In genomic region chr16:88939814-88940195, GRCh38 we compare ENCODE assay signal across 12 cellular contexts. TPM values are rescaled to one million over a fixed set of nuclear protein-coding genes. Genes with fewer than 3 reads are reported as not detected.
DNase-seq lines count a peak whose midpoint lies in the region; ATAC-seq, FAIRE-seq and TF ChIP-seq lines count a peak whose summit lies in the region.
"Had no signal": no experiment of that assay in that cellular context is flagged by ENCODE, and none has a peak within 500 bp of the region (broad histone marks: within the 10 kb centered on the region; RNA-seq: fewer than 3 reads in every experiment).

No MANE protein-coding gene starts in this region.

- H2BK15ac ChIP-seq in H1 (ENCODE audit: low read length): no peak overlapping the region

- intact Hi-C loops in upper lobe of right lung (cut with DNase I): loop anchor here (10.0 kb wide), 1 partner anchor 275 kb away; the partner anchor contains the start of gene ZNF778

- no peak overlapping the region for H3K56ac ChIP-seq in H1 (replicated peaks; ENCODE audit: insufficient read length, low read depth, low read length)

- no peak for DNase-seq in activated naive CD4-positive, alpha-beta T cell treated with anti-CD3 and anti-CD28 coated beads, Interleukin-2, amount 50 U/mL, for 16 hours
- peak in 1 of 2 experiments; percentile 56 for DNase-seq in H1 (ENCODE audit: low read depth in 1 of 2, low spot score in 2 of 2)
- DNase-seq in upper lobe of right lung: no peak
- no peak for DNase-seq in HT-29 (ENCODE audit: low spot score)
- DNase-seq in stimulated activated CD4-positive, alpha-beta T cell treated with anti-CD3 and anti-CD28 coated beads, Interleukin-4, amount 100 ng/mL, for 4 hours: no peak
- no peak for DNase-seq in mesenteric fat pad (ENCODE audit: low spot score)
- DNase-seq: activated CD4-positive, CD25-positive, alpha-beta regulatory T cell; activated naive CD4-positive, alpha-beta T cell treated with anti-CD3 and anti-CD28 coated beads, Interleukin-2, amount 10 ng/mL, durations not matched to agents 7 days and 5 days; NK-92 treated with Interleukin-12 subunit alpha and Interleukin-12 subunit beta, amount 100 ng/mL, for 24 hours had no signal

- H3K36me3 ChIP-seq in H1 (ENCODE audit: control insufficient read depth in 2 of 4, insufficient read depth in 4 of 4, low read length in 3 of 4) (peaks cover 0 to 6% (median 0%) of the 10 kb centered on the region in 4 experiments; a peak in 1 of 8 replicates), upper lobe of right lung (no peaks in the 10 kb centered on the region)

- H3K27ac ChIP-seq in H1 (ENCODE audit: low read depth, low read length): no peak overlapping the region
- H3K27ac ChIP-seq in upper lobe of right lung: peak overlapping the region; percentile 78

- no peak overlapping the region for H3K27ac Mint-ChIP-seq in activated naive CD4-positive, alpha-beta T cell treated with anti-CD3 and anti-CD28 coated beads, Interleukin-2, amount 50 U/mL, for 24 hours
- no peak overlapping the region for H3K27ac Mint-ChIP-seq in nephron
- H3K27ac Mint-ChIP-seq: activated naive CD4-positive, alpha-beta T cell treated with anti-CD3 and anti-CD28 coated beads, Interleukin-2, amount 10 ng/mL, durations not matched to agents 7 days and 5 days had no signal

- H3K14ac ChIP-seq in H1 (ENCODE audit: insufficient read length): no peak overlapping the region

- 60% methylated on average over 19 of the region's 23 CpGs; no CpG with 5 or more reads in 1 of the 2 experiments for WGBS in H1 (ENCODE audit: extremely low coverage in 1 of 2, insufficient coverage in 1 of 2, insufficient read length in 1 of 2, insufficient replicate concordance in 2 of 2, low coverage in 1 of 2, low lambda C conversion rate in 2 of 2, missing lambda C conversion rate in 1 of 2), 2 experiments

- H4K8ac ChIP-seq in H1 (ENCODE audit: extremely low read depth, insufficient read depth, low read length): no peak overlapping the region; the same call in 1 of the 2 replicates

- H3K27me3 ChIP-seq in H1 (replicated peaks in 1 of 4; ENCODE audit: control insufficient read depth in 3 of 4, extremely low read depth in 1 of 4, insufficient read depth in 3 of 4, low read length in 3 of 4) (peaks cover 14 to 29% (median 28%) of the 10 kb centered on the region in 4 experiments; a peak in 6 of 7 replicates), upper lobe of right lung (peaks cover 14% of the 10 kb centered on the region)

- H3K4ac ChIP-seq in H1 (replicated peaks; ENCODE audit: insufficient read length, low read depth, low read length): no peak overlapping the region

- H3K9me3 ChIP-seq in H1 (ENCODE audit: insufficient read depth in 2 of 2, low read depth in 1 of 2, low read length in 1 of 2): no peaks in the 10 kb centered on the region
- H3K9me3 ChIP-seq in upper lobe of right lung: no peaks in the 10 kb centered on the region

- no peak overlapping the region for H2AK5ac ChIP-seq in H1 (ENCODE audit: low read depth, low read length)

- TF ChIP-seq POLR2A in H1 (IDR thresholded peaks at IDR 0.05; ENCODE audit: control extremely low read depth in 1 of 2, low read depth in 2 of 2, low read length in 2 of 2): no peak

- H3K79me2 ChIP-seq in H1 (ENCODE audit: control insufficient read depth in 1 of 2, insufficient read depth in 2 of 2, low read length in 2 of 2): no peaks in the 10 kb centered on the region

- H3K18ac ChIP-seq in H1 (ENCODE audit: extremely low read depth, low read length): no peak overlapping the region

- no peak overlapping the region for H2BK5ac ChIP-seq in H1 (ENCODE audit: low read depth, low read length)

- peaks cover 8% of the 10 kb centered on the region; the same call in 1 of the 2 replicates for H3K23me2 ChIP-seq in H1 (ENCODE audit: low read depth, low read length)

- H3K9ac ChIP-seq in H1 (replicated peaks in 1 of 4; ENCODE audit: extremely low read depth in 1 of 4, low read depth in 3 of 4, low read length in 3 of 4): no peak overlapping the region

- TF ChIP-seq EP300 in H1 (IDR thresholded peaks at IDR 0.05; ENCODE audit: borderline replicate concordance in 1 of 2, low read depth in 2 of 2, low read length in 2 of 2): no peak

- no peak overlapping the region for H3K23ac ChIP-seq in H1 (ENCODE audit: insufficient read length)

- no peaks in the 10 kb centered on the region for H3K79me1 ChIP-seq in H1 (ENCODE audit: low read depth, low read length)

- no peak overlapping the region for H4K5ac ChIP-seq in H1 (ENCODE audit: insufficient read length, low read depth, low read length)

- no peak for TF ChIP-seq RAD21 in H1 (IDR thresholded peaks at IDR 0.05 in 1 of 2, conservative IDR thresholded peaks at IDR 0.05 in 1 of 2; ENCODE audit: low read depth in 2 of 2, low read length in 2 of 2)

- TF ChIP-seq CTCF in H1 (IDR thresholded peaks at IDR 0.05; ENCODE audit: control extremely low read depth in 1 of 3, insufficient read depth in 1 of 3, low read depth in 1 of 3, low read length in 3 of 3) (no peak), nephron (IDR thresholded peaks at IDR 0.05; ENCODE audit: unreplicated experiment in 3 of 3) (no peak), upper lobe of right lung (IDR thresholded peaks at IDR 0.05) (no peak)

- H3K4me1 ChIP-seq in H1 (replicated peaks in 1 of 4; ENCODE audit: control insufficient read depth in 3 of 4, insufficient read depth in 4 of 4, low read length in 3 of 4) (peaks cover 0 to 7% (median 4%) of the 10 kb centered on the region in 4 experiments; a peak in 4 of 7 replicates), upper lobe of right lung (peaks cover 29% of the 10 kb centered on the region)

- no peak overlapping the region for H2BK120ac ChIP-seq in H1 (replicated peaks; ENCODE audit: low read depth, low read length)

- H3K36me3 Mint-ChIP-seq in activated naive CD4-positive, alpha-beta T cell treated with anti-CD3 and anti-CD28 coated beads, Interleukin-2, amount 50 U/mL, for 24 hours: no peaks in the 10 kb centered on the region
- H3K36me3 Mint-ChIP-seq in nephron (ENCODE audit: low read depth): no peaks in the 10 kb centered on the region
- H3K36me3 Mint-ChIP-seq: activated naive CD4-positive, alpha-beta T cell treated with anti-CD3 and anti-CD28 coated beads, Interleukin-2, amount 10 ng/mL, durations not matched to agents 7 days and 5 days had no signal

- no peaks in the 10 kb centered on the region for H3K9me3 Mint-ChIP-seq in activated naive CD4-positive, alpha-beta T cell treated with anti-CD3 and anti-CD28 coated beads, Interleukin-2, amount 50 U/mL, for 24 hours
- H3K9me3 Mint-ChIP-seq in nephron: no peaks in the 10 kb centered on the region
- H3K9me3 Mint-ChIP-seq: activated naive CD4-positive, alpha-beta T cell treated with anti-CD3 and anti-CD28 coated beads, Interleukin-2, amount 10 ng/mL, durations not matched to agents 7 days and 5 days had no signal

- H2BK12ac ChIP-seq in H1 (ENCODE audit: low read depth, low read length): no peak overlapping the region

- CTCF ChIA-PET in H1 (lab: Charles Lee; ENCODE audit: partially characterized antibody): interaction anchor here (0.5 to 1.4 kb wide), 3 partner anchors 86 to 240 kb away, joined by 3 read pairs; no protein-coding TSS in a partner anchor

- ATAC-seq in upper lobe of right lung: peak; percentile 13

- H3K4me3 ChIP-seq in H1 (ENCODE audit: extremely low read depth in 1 of 4, insufficient read depth in 2 of 4, low read depth in 3 of 4, low read length in 4 of 4) (peak overlapping the region in 2 of 4 experiments; percentile 33 to 63; a peak in 1 of 8 replicates), upper lobe of right lung (peak overlapping the region; percentile 61)

- H3K4me1 Mint-ChIP-seq in activated naive CD4-positive, alpha-beta T cell treated with anti-CD3 and anti-CD28 coated beads, Interleukin-2, amount 50 U/mL, for 24 hours: peaks cover 4% of the 10 kb centered on the region
- H3K4me1 Mint-ChIP-seq in nephron: peaks cover 13% of the 10 kb centered on the region

- no peak overlapping the region for H4K91ac ChIP-seq in H1 (replicated peaks; ENCODE audit: insufficient read length, low read length)

- peaks cover 3 to 4% of the 10 kb centered on the region in 2 experiments for H4K20me1 ChIP-seq in H1 (replicated peaks in 1 of 2; ENCODE audit: control insufficient read depth in 1 of 2, insufficient read depth in 2 of 2, low read length in 2 of 2)

- peak overlapping the region; percentile 19 for H3K4me3 Mint-ChIP-seq in activated naive CD4-positive, alpha-beta T cell treated with anti-CD3 and anti-CD28 coated beads, Interleukin-2, amount 50 U/mL, for 24 hours
- H3K4me3 Mint-ChIP-seq in nephron: peak overlapping the region; percentile 47 to 82 (median 76)
- H3K4me3 Mint-ChIP-seq: activated naive CD4-positive, alpha-beta T cell treated with anti-CD3 and anti-CD28 coated beads, Interleukin-2, amount 10 ng/mL, durations not matched to agents 7 days and 5 days had no signal

- peaks cover 17% of the 10 kb centered on the region for H3K27me3 Mint-ChIP-seq in activated naive CD4-positive, alpha-beta T cell treated with anti-CD3 and anti-CD28 coated beads, Interleukin-2, amount 50 U/mL, for 24 hours
- H3K27me3 Mint-ChIP-seq in nephron (ENCODE audit: low read depth): peaks cover 43% of the 10 kb centered on the region

- FAIRE-seq in H1 (lab: Jason Lieb, UNC): no peak
- FAIRE-seq: endothelial cell of umbilical vein had no signal

- H2BK20ac ChIP-seq in H1 (ENCODE audit: low read length): no peak overlapping the region

- POLR2A ChIA-PET in H1 (lab: Charles Lee; ENCODE audit: partially characterized antibody): no interaction called here

- H2AFZ ChIP-seq in H1 (ENCODE audit: low read length): no peak overlapping the region

- peak overlapping the region; percentile 31 to 83 for H3K4me2 ChIP-seq in H1 (ENCODE audit: insufficient read depth in 1 of 2, low read depth in 2 of 2, low read length in 2 of 2)

TF ChIP-seq in H1, 55 proteins besides CTCF, POLR2A, EP300 and RAD21 (continues in another document):
- TF ChIP-seq TEAD4 (IDR thresholded peaks at IDR 0.05; ENCODE audit: low read depth, low read length) (no peak), HDAC2 (IDR thresholded peaks at IDR 0.05; ENCODE audit: borderline replicate concordance in 1 of 2, low read depth in 2 of 2, low read length in 2 of 2) (no peak), TAF7 (optimal IDR thresholded peaks at IDR 0.05; ENCODE audit: borderline replicate concordance, low read depth, low read length) (no peak), FOSL1 (IDR thresholded peaks at IDR 0.05; ENCODE audit: insufficient read depth, low read depth, low read length) (no peak), CEBPB (IDR thresholded peaks at IDR 0.05; ENCODE audit: low read depth, low read length) (no peak)

RNA-seq across cellular contexts. Expression of gene CBFA2T3, which starts 37.2 kb away (rescaled TPM):
- total RNA-seq in H1 (2021; fragmentation: NEBNext Ultra II Directional; extraction: Animal tissue kit (Norgen Biotek cat#: 25700)): 1.3 and 2.7 TPM in 2 replicates
- 0.51 and 1.5 TPM in 2 replicates for polyA plus RNA-seq in H1 (2011; rRNA removed)
- polyA plus RNA-seq in H1 (2011; cell fraction: cytosol; rRNA removed): 0.62 TPM
- polyA plus RNA-seq in H1 (2011; cell fraction: nucleus; rRNA removed): 3.9 TPM
- 0.99 to 1.7 TPM (median 1.2 TPM) in 4 replicates for polyA plus RNA-seq in H1 (2012, experiment 1 of 2)
- polyA plus RNA-seq in H1 (2012, experiment 2 of 2): 1.1 TPM
- polyA plus RNA-seq in H1 (2013, experiment 1 of 2): 1.6 TPM
- 1.2 TPM for polyA plus RNA-seq in H1 (2013, experiment 2 of 2)
- polyA minus RNA-seq in H1 (2011; rRNA and poly(A)+ RNA removed): 0.59 and 0.66 TPM in 2 replicates
- polyA minus RNA-seq in H1 (2011; cell fraction: cytosol; rRNA and poly(A)+ RNA removed): 2.9 TPM
- 2.1 TPM for polyA minus RNA-seq in H1 (2011; cell fraction: nucleus; rRNA and poly(A)+ RNA removed)
- total RNA-seq in upper lobe of right lung (19.0 TPM), mesenteric fat pad (8.5 TPM)
- 0.03 TPM in 1 of 2 replicates, not detected in the other for total RNA-seq in HT-29 (2014; rRNA removed; shearing (Covaris generic))
- total RNA-seq: endothelial cell of umbilical vein had no signal
- polyA plus RNA-seq: endothelial cell of umbilical vein had no signal
